In genomic region chr2:240970816-240971215, GRCh38 we compare ENCODE assay signal across 35 cellular contexts.
"Had no signal": no experiment of that assay in that cellular context is flagged by ENCODE, and none has a peak within 500 bp of the region (broad histone marks: within the 10 kb centered on the region; RNA-seq: fewer than 3 reads in every experiment).

No MANE protein-coding gene starts in this region.

- H3K4me3 Mint-ChIP-seq: activated CD4-positive, alpha-beta T cell treated with anti-CD3 and anti-CD28 coated beads for 36 hours; activated CD4-positive, alpha-beta T cell treated with anti-CD3 and anti-CD28 coated beads, Interleukin-2, amount 10 ng/mL, durations not matched to agents 7 days and 5 days; activated CD8-positive, alpha-beta T cell treated with anti-CD3 and anti-CD28 coated beads, Interleukin-2, amount 10 ng/mL, durations not matched to agents 7 days and 5 days; activated naive CD4-positive, alpha-beta T cell treated with anti-CD3 and anti-CD28 coated beads, Interleukin-2, amount 50 U/mL, for 24 hours; activated naive CD8-positive, alpha-beta T cell treated with anti-CD3 and anti-CD28 coated beads, Interleukin-2, amount 10 ng/mL, durations not matched to agents 7 days and 5 days; activated T-cell treated with anti-CD3 and anti-CD28 coated beads, Interleukin-2, amount 50 U/mL, for 24 hours; T-helper 1 cell treated with Interleukin-12 subunit alpha and Interleukin-12 subunit beta and Interleukin-4 antibody, amounts not matched to agents 30 μg/mL and 1 μg/mL, for 36 hours; T-helper 2 cell treated with Interferon-gamma antibody and Interleukin-4, amounts not matched to agents 5 μg/mL and 100 μg/mL, for 36 hours had no signal

- DNase-seq: activated CD4-positive, alpha-beta T cell treated with anti-CD3 and anti-CD28 coated beads for 36 hours; activated CD4-positive, alpha-beta T cell treated with anti-CD3 and anti-CD28 coated beads, Interleukin-2, amount 10 ng/mL, durations not matched to agents 7 days and 5 days; activated CD4-positive, alpha-beta T cell treated with anti-CD3 and anti-CD28 coated beads, Interleukin-2, amount 50 U/mL, for 48 hours; activated CD8-positive, alpha-beta T cell treated with anti-CD3 and anti-CD28 coated beads, Interleukin-2, amount 10 ng/mL, durations not matched to agents 7 days and 5 days; activated gamma-delta T cell; activated naive CD4-positive, alpha-beta T cell treated with Interleukin-2 at 50 U/mL for 16 hours; activated naive CD8-positive, alpha-beta T cell treated with anti-CD3 and anti-CD28 coated beads, Interleukin-2, amount 10 ng/mL, durations not matched to agents 7 days and 5 days; activated T-cell treated with anti-CD3 and anti-CD28 coated beads, Interleukin-2, amount 50 U/mL, for 24 hours; body of pancreas; Kasumi-1; KG1; MG63; NCI-H1048; NCI-H1105 treated with DMSO at 0.1 percent for 48 hours; NCI-H1436; NCI-H1694; NCI-H1930; NCI-H2081 treated with DMSO at 0.1 percent for 48 hours; NCI-H226; NCI-H446 treated with DMSO at 0.1 percent for 48 hours; NCI-H524; NCI-H69; PC-9; SHP77; SJCRH30 had no signal

- H3K27me3 ChIP-seq: body of pancreas, breast epithelium, MG63, SJCRH30 had no signal

- H3K9me3 Mint-ChIP-seq: activated naive CD4-positive, alpha-beta T cell treated with anti-CD3 and anti-CD28 coated beads, Interleukin-2, amount 50 U/mL, for 24 hours; activated T-helper 2 cell treated with anti-CD3 and anti-CD28 coated beads, Interferon-gamma antibody, Interleukin-2, Interleukin-4, amounts not matched to agents 10 μg/mL and 5 μg/mL and 100 μg/mL, durations not matched to agents 14 hours and 24 hours and 36 hours; T-helper 2 cell treated with Interferon-gamma antibody and Interleukin-4, amounts not matched to agents 5 μg/mL and 100 μg/mL, for 36 hours had no signal

- H3K27ac ChIP-seq: body of pancreas, PC-9, RWPE1, SJCRH30 had no signal

- ATAC-seq: activated CD4-positive, alpha-beta T cell treated with anti-CD3 and anti-CD28 coated beads for 36 hours; activated CD8-positive, alpha-beta T cell treated with anti-CD3 and anti-CD28 coated beads, Interleukin-2, amount 10 ng/mL, durations not matched to agents 7 days and 5 days; body of pancreas had no signal

- H3K9me3 ChIP-seq: body of pancreas, breast epithelium, MG63 had no signal

- H3K27ac Mint-ChIP-seq: activated CD4-positive, alpha-beta T cell treated with anti-CD3 and anti-CD28 coated beads for 36 hours; activated CD8-positive, alpha-beta T cell treated with anti-CD3 and anti-CD28 coated beads, Interleukin-2, amount 10 ng/mL, durations not matched to agents 7 days and 5 days; activated naive CD4-positive, alpha-beta T cell treated with anti-CD3 and anti-CD28 coated beads, Interleukin-2, amount 50 U/mL, for 24 hours; activated T-cell treated with anti-CD3 and anti-CD28 coated beads, Interleukin-2, amount 50 U/mL, for 24 hours; activated T-helper 2 cell treated with anti-CD3 and anti-CD28 coated beads, Interferon-gamma antibody, Interleukin-2, Interleukin-4, amounts not matched to agents 10 μg/mL and 5 μg/mL and 100 μg/mL, durations not matched to agents 14 hours and 24 hours and 36 hours; T-helper 1 cell treated with Interleukin-12 subunit alpha and Interleukin-12 subunit beta and Interleukin-4 antibody, amounts not matched to agents 30 μg/mL and 1 μg/mL, for 36 hours; T-helper 2 cell treated with Interferon-gamma antibody and Interleukin-4, amounts not matched to agents 5 μg/mL and 100 μg/mL, for 36 hours had no signal

- FAIRE-seq: astrocyte, RCC 7860, TTC549 had no signal

- H3K36me3 ChIP-seq: breast epithelium, MG63, SJCRH30 had no signal

- H3K36me3 Mint-ChIP-seq: activated naive CD4-positive, alpha-beta T cell treated with anti-CD3 and anti-CD28 coated beads, Interleukin-2, amount 50 U/mL, for 24 hours; activated naive CD8-positive, alpha-beta T cell treated with anti-CD3 and anti-CD28 coated beads, Interleukin-2, amount 10 ng/mL, durations not matched to agents 7 days and 5 days had no signal

- H3K4me3 ChIP-seq: body of pancreas, breast epithelium, MG63, PC-9, SJCRH30, SK-N-MC had no signal
